In the genomic region with DNA sequence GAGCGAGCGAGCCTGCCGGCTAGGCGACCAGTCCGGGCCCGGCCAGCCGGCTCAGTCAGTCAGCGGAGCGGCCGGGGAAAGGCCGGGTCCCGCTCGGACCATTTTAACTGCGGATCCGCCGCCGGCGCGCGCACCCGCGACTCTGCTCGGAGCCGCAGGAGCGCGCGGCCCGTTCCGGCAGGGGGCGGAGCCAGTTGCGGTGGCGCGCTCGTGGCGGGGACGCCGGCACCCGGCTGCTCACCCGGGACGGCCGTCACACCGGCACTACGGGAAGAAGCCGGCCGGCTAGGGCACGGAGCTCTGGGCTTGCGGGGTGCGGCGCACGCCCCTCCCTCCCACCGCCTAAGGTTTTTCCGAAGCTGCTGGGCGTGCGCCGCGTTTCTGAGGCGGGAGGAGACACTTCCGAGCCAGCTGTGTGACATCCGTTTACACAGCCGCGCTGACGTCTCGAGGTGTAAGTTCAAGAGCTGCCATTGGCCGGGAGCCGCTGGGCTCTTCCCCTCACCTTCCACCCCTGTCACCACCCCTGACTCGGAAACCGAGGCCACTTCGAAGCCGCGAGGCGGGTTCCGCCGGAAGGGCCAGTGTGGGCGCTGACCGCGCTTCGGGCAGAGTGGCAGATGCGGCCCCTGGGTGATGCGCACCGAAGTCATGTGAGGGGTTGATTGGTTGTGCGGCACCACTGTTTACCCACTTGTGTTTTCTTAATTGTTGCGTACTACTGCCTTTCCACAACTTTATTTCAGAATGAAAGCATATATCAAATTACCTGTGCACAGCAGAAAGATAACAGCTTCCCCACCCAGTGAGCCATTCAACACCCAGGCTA, we compare ENCODE assay signal across 8 cellular contexts. TPM values are rescaled to one million over a fixed set of nuclear protein-coding genes. Genes with fewer than 3 reads are reported as not detected.
DNase-seq lines count a peak whose midpoint lies in the region; ATAC-seq lines count a peak whose summit lies in the region.

Gene FBXL17 (minus strand): TSS at position 144 of the 829 bp plus-strand sequence.

- DNase-seq in COLO829 (ENCODE audit: low spot score) (peak; percentile 73), HT1080 (ENCODE audit: low read depth) (peak; percentile 91), NT2/D1 (ENCODE audit: low read depth, low spot score) (peak; percentile 88), mesenteric fat pad (ENCODE audit: low spot score) (peak; percentile 98)
- peak; percentile 84 for DNase-seq in activated CD8-positive, alpha-beta memory T cell treated with anti-CD3 and anti-CD28 coated beads, Interleukin-2, amount 50 U/mL, for 1 hour (ENCODE audit: extremely low read depth)
- DNase-seq in stimulated activated CD8-positive, alpha-beta memory T cell treated with anti-CD3 and anti-CD28 coated beads, Interleukin-15, amount 100 ng/mL, for 4 hours (ENCODE audit: low read depth in 2 of 2), result peak; percentile 83 to 84

- H3K36me3 ChIP-seq in NT2/D1 (ENCODE audit: insufficient read depth, insufficient read length, low read length), result no peaks in the 10 kb centered on the region

- H3K9me3 ChIP-seq in NT2/D1 (ENCODE audit: insufficient read depth, low read length), result no peaks in the 10 kb centered on the region

- H3K9ac ChIP-seq in NT2/D1 (ENCODE audit: insufficient read length, low read depth), result peak within 1 kb of the TSS; percentile 92

- peak; percentile 69 for ATAC-seq in GM21360 (IDR thresholded peaks at IDR 0.05; ENCODE audit: unreplicated experiment)

- H3K4me3 ChIP-seq in NT2/D1 (ENCODE audit: insufficient read length, low read depth), result peak within 1 kb of the TSS; percentile 76

- no peaks in the 10 kb centered on the region for H3K4me1 ChIP-seq in NT2/D1 (ENCODE audit: insufficient read depth, insufficient read length)

- H3K27me3 ChIP-seq in NT2/D1 (ENCODE audit: insufficient read depth, insufficient read length), result no peaks in the 10 kb centered on the region

- in situ Hi-C loops in endometrial microvascular endothelial cells (cut with HindIII; ENCODE audit: inconsistent ontology term, low pct_unique_long_range_greater_than_20kb, low sequenced_read_pairs), result no loop called here

RNA-seq across cellular contexts. Expression of gene FBXL17, which starts in this region (rescaled TPM):
- 4.5 and 6.6 TPM in 2 replicates for total RNA-seq in HT1080 (2014; rRNA removed; shearing (Covaris generic))
- polyA plus RNA-seq in HT1080 (2015; cell fraction: cytosol; rRNA removed), result 7.2 and 9.3 TPM in 2 replicates
- 6.5 and 10.4 TPM in 2 replicates for polyA plus RNA-seq in HT1080 (2015; cell fraction: nucleus; rRNA removed)
- total RNA-seq in endometrial microvascular endothelial cells (ENCODE audit: inconsistent ontology term), result 21.0 TPM
- total RNA-seq in mesenteric fat pad, result 24.3 TPM

Comparison
In these comparisons a context has a peak if more than half of its experiments do, and no peak if none do; other contexts are left out.
1. Peak in every context shown above with its lines: DNase-seq, ATAC-seq and H3K4me3 ChIP-seq.